8 cellular contexts compared by ENCODE assay signal in genomic region chr16:27366687-27367462, GRCh38. TPM values are rescaled to one million over a fixed set of nuclear protein-coding genes. Genes with fewer than 3 reads are reported as not detected.
DNase-seq lines count a peak whose midpoint lies in the region; ATAC-seq lines count a peak whose summit lies in the region.

No MANE protein-coding gene starts in this region.

- peaks cover 66% of the 10 kb centered on the region for H3K4me1 Mint-ChIP-seq in activated naive CD8-positive, alpha-beta T cell treated with anti-CD3 and anti-CD28 coated beads for 36 hours

- peak overlapping the region; percentile 55 for H3K4me3 Mint-ChIP-seq in activated naive CD8-positive, alpha-beta T cell treated with anti-CD3 and anti-CD28 coated beads for 36 hours

- no peaks in the 10 kb centered on the region for H3K27me3 Mint-ChIP-seq in activated naive CD8-positive, alpha-beta T cell treated with anti-CD3 and anti-CD28 coated beads for 36 hours

- intact Hi-C loops in sciatic nerve (cut with DNase I) = no loop called here

- DNase-seq in activated naive CD8-positive, alpha-beta T cell treated with anti-CD3 and anti-CD28 coated beads for 36 hours = peak; percentile 76
- DNase-seq in sciatic nerve (ENCODE audit: low spot score) (no peak), NCI-H345 (lab: John Stamatoyannopoulos, UW) (no peak), NCI-H2196 (lab: John Stamatoyannopoulos, UW; ENCODE audit: unreplicated experiment) (no peak), NCI-H1694 (lab: John Stamatoyannopoulos, UW) (no peak), SIG-M5 treated with dmso at 0.1 percent for 504 hours (lab: John Stamatoyannopoulos, UW; ENCODE audit: unreplicated experiment) (no peak)

- H3K27ac Mint-ChIP-seq in activated naive CD8-positive, alpha-beta T cell treated with anti-CD3 and anti-CD28 coated beads for 36 hours = peak overlapping the region; percentile 99

- peaks cover 62% of the 10 kb centered on the region for H3K36me3 Mint-ChIP-seq in activated naive CD8-positive, alpha-beta T cell treated with anti-CD3 and anti-CD28 coated beads for 36 hours

- H3K9me3 Mint-ChIP-seq in activated naive CD8-positive, alpha-beta T cell treated with anti-CD3 and anti-CD28 coated beads for 36 hours = peaks cover 18% of the 10 kb centered on the region

- ATAC-seq in GM18907 (IDR thresholded peaks at IDR 0.05; ENCODE audit: unreplicated experiment) (peak; percentile 22), HG03135 (IDR thresholded peaks at IDR 0.05; ENCODE audit: unreplicated experiment) (peak; percentile 2), sciatic nerve (peak; percentile 23)

RNA-seq across cellular contexts. Expression of gene IL21R, which starts 35.1 kb away (rescaled TPM):
- total RNA-seq in activated naive CD8-positive, alpha-beta T cell treated with anti-CD3 and anti-CD28 coated beads for 36 hours = 10 to 100 TPM; 99.3 to 99.5 TPM
- 1.7 TPM for total RNA-seq in sciatic nerve

RNA-seq across cellular contexts. Expression of gene IL4R, which starts 53.1 kb away (rescaled TPM):
- 100 to 1,000 TPM; 183 to 190 TPM for total RNA-seq in activated naive CD8-positive, alpha-beta T cell treated with anti-CD3 and anti-CD28 coated beads for 36 hours
- 62.8 TPM for total RNA-seq in sciatic nerve

Comparison
In these comparisons a context has a peak if more than half of its experiments do, and no peak if none do; other contexts are left out.
1. RNA of gene IL21R, which starts 35.1 kb away (total RNA-seq): 99.3 to 99.5 TPM in activated naive CD8-positive, alpha-beta T cell treated with anti-CD3 and anti-CD28 coated beads for 36 hours; 1.7 TPM in sciatic nerve (single experiment); every median in the first group is over 10 times any median in the second.
2. Peak in every context shown above with its lines, with median percentiles within 50 percentile points of each other: ATAC-seq.